ENCODE assay signal across 8 cellular contexts in genomic region chr1:231338270-231339128, GRCh38. TPM values are rescaled to one million over a fixed set of nuclear protein-coding genes. Genes with fewer than 3 reads are reported as not detected.
DNase-seq lines count a peak whose midpoint lies in the region; ATAC-seq and TF ChIP-seq lines count a peak whose summit lies in the region.

Gene SPRTN (plus strand): TSS chr1:231338293. CDS start chr1:231338384, 91 bp downstream.

- H3K27me3 ChIP-seq in KMS-11 (ENCODE audit: insufficient read depth, low read depth) (no peaks in the 10 kb centered on the region), skeletal muscle tissue (ENCODE audit: control insufficient read depth in 3 of 3, insufficient read depth in 3 of 3, low read length in 3 of 3) (no peaks in the 10 kb centered on the region)

- H3K27ac ChIP-seq in KMS-11 = peak within 1 kb of the TSS; percentile 82
- H3K27ac ChIP-seq in skeletal muscle tissue (ENCODE audit: low read depth, low read length) = peak within 1 kb of the TSS; percentile 99

- DNase-seq in ELR (ENCODE audit: low read depth) (peak; percentile 38), amniotic epithelial cell (ENCODE audit: low read depth) (peak; percentile 7), SHP77 (lab: John Stamatoyannopoulos, UW) (no peak), COR-L47 (lab: John Stamatoyannopoulos, UW) (no peak)

- H3K4me3 ChIP-seq in KMS-11 (IDR thresholded peaks at IDR 0.05; ENCODE audit: insufficient read depth, low read depth, low read length) (peak within 1 kb of the TSS; percentile 96), iPS-11a (ENCODE audit: low read depth, low read length) (peak within 1 kb of the TSS; percentile 100), skeletal muscle tissue (ENCODE audit: low read length in 3 of 3) (peak within 1 kb of the TSS; percentile 98 to 99 (median 99))

- H3K9ac ChIP-seq in KMS-11 = peak within 1 kb of the TSS; percentile 83
- peak within 1 kb of the TSS; percentile 92 to 99 (median 99) for H3K9ac ChIP-seq in skeletal muscle tissue (ENCODE audit: low read depth in 1 of 3, low read length in 3 of 3)

- peak within 1 kb of the TSS; percentile 95 for H3K4me2 ChIP-seq in KMS-11

- H3K36me3 ChIP-seq in KMS-11 (ENCODE audit: insufficient read depth) (no peaks in the 10 kb centered on the region; the same call in 1 of the 2 replicates), skeletal muscle tissue (ENCODE audit: control insufficient read depth in 3 of 3, insufficient read depth in 3 of 3, low read length in 3 of 3) (peaks cover 8 to 12% (median 9%) of the 10 kb centered on the region in 3 donors)

- H3K4me1 ChIP-seq in KMS-11 (ENCODE audit: low read depth, poor library complexity, severe bottlenecking) (peaks cover 44% of the 10 kb centered on the region), skeletal muscle tissue (ENCODE audit: control insufficient read depth in 3 of 3, insufficient read depth in 3 of 3, low read length in 3 of 3) (peaks cover 36 to 41% (median 38%) of the 10 kb centered on the region in 3 donors)

- no peak for TF ChIP-seq CTCF in KMS-11 (conservative IDR thresholded peaks at IDR 0.05; ENCODE audit: low read depth, low read length)

- H4K20me1 ChIP-seq in KMS-11 (ENCODE audit: insufficient read depth) = no peaks in the 10 kb centered on the region

- no peaks in the 10 kb centered on the region for H3K9me3 ChIP-seq in skeletal muscle tissue (ENCODE audit: control insufficient read depth in 3 of 3, low read length in 3 of 3)

- peak; percentile 16 for ATAC-seq in GM21528 (IDR thresholded peaks at IDR 0.05; ENCODE audit: low FRiP score, unreplicated experiment)

- peak within 1 kb of the TSS; percentile 93 for H2AFZ ChIP-seq in KMS-11 (ENCODE audit: low read depth)

- peaks cover 66% of the 10 kb centered on the region for H3K79me2 ChIP-seq in KMS-11 (ENCODE audit: insufficient read depth, low read depth)

RNA-seq across cellular contexts. Expression of gene SPRTN, which starts in this region (rescaled TPM):
- 5.7 TPM for total RNA-seq in skeletal muscle tissue

Comparison
In these comparisons a context has a peak if more than half of its experiments do, and no peak if none do; other contexts are left out.
1. DNase-seq: peak in ELR (single experiment) and amniotic epithelial cell (single experiment); none in SHP77 (0 of 2) and COR-L47 (single experiment).
2. Peak in every context shown above with its lines, with median percentiles within 50 percentile points of each other: H3K4me3 ChIP-seq.